ENCODE assay signal across 17 cellular contexts in genomic region chr3:196128172-196128843, GRCh38.
DNase-seq lines count a peak whose midpoint lies in the region; ATAC-seq and TF ChIP-seq lines count a peak whose summit lies in the region.
"Had no signal": no experiment of that assay in that cellular context is flagged by ENCODE, and none has a peak within 500 bp of the region (broad histone marks: within the 10 kb centered on the region; RNA-seq: fewer than 3 reads in every experiment).

No MANE protein-coding gene starts in this region.

- peak overlapping the region; percentile 29 for H3K4me3 ChIP-seq in Loucy (ENCODE audit: low read length, poor library complexity, severe bottlenecking)
- H3K4me3 ChIP-seq: SJCRH30 had no signal

- POLR2A ChIA-PET in HEK293T (lab: Yijun Ruan, JAX) = no interaction called here

- 0 out of 2 replicates have a peak, but pooled peaks cover 6% of the 10 kb centered on the region for H3F3A ChIP-seq in Loucy (ENCODE audit: low read depth)

- H3K36me3 ChIP-seq in Loucy (ENCODE audit: insufficient read depth, low read length) = no peaks in the 10 kb centered on the region
- H3K36me3 ChIP-seq: SJCRH30 had no signal

- H3K9me2 ChIP-seq in Loucy (replicated peaks; ENCODE audit: low read depth, low read length) = no peaks in the 10 kb centered on the region

- H3K9me3 ChIP-seq in Loucy (ENCODE audit: insufficient read depth, low read depth, low read length) = no peaks in the 10 kb centered on the region
- H3K9me3 ChIP-seq: SJCRH30 had no signal

- no peak for DNase-seq in activated naive CD4-positive, alpha-beta T cell treated with anti-CD3 and anti-CD28 coated beads, Interleukin-2, amount 10 ng/mL, durations not matched to agents 7 days and 5 days
- no peak for DNase-seq in activated naive CD4-positive, alpha-beta T cell treated with anti-CD3 and anti-CD28 coated beads, Interleukin-2, amount 50 U/mL, for 16 hours
- DNase-seq in effector memory CD8-positive, alpha-beta T cell = no peak
- no peak for DNase-seq in stimulated activated effector memory CD8-positive, alpha-beta T cell treated with anti-CD3 and anti-CD28 coated beads, Interleukin-12 subunit alpha, Interleukin-12 subunit beta, amount 100 ng/mL, for 72 hours (ENCODE audit: low spot score in 2 of 2)
- DNase-seq in HEK293T (ENCODE audit: extremely low spot score) = no peak
- DNase-seq: CD4-positive, CD25-positive, alpha-beta regulatory T cell; EL; H9; NCI-H1436; NCI-H2081; NCI-H510A; NCI-H774; PC-3; SJCRH30 had no signal

- peak overlapping the region; percentile 65 for H3K4me2 ChIP-seq in Loucy (ENCODE audit: low read depth, low read length, poor library complexity, severe bottlenecking)

- CTCF ChIA-PET in activated naive CD4-positive, alpha-beta T cell treated with anti-CD3 and anti-CD28 coated beads, Interleukin-2, amount 10 ng/mL, durations not matched to agents 7 days and 5 days (lab: Charles Lee) = interaction anchor here (1.6 kb wide), 1 partner anchor 55 kb away, joined by 5 read pairs; no protein-coding TSS in a partner anchor
- CTCF ChIA-PET in HEK293T (lab: Yijun Ruan, JAX) = no interaction called here

- H4K20me1 ChIP-seq in Loucy (ENCODE audit: insufficient read depth, low read length, poor library complexity, severe bottlenecking) = no peaks in the 10 kb centered on the region

- peaks cover 25% of the 10 kb centered on the region for H3K4me1 Mint-ChIP-seq in activated naive CD4-positive, alpha-beta T cell treated with anti-CD3 and anti-CD28 coated beads, Interleukin-2, amount 10 ng/mL, durations not matched to agents 7 days and 5 days
- peaks cover 21 to 24% of the 10 kb centered on the region in 2 donors for H3K4me1 Mint-ChIP-seq in effector memory CD8-positive, alpha-beta T cell (ENCODE audit: low read depth in 2 of 2)
- peaks cover 16% of the 10 kb centered on the region for H3K4me1 Mint-ChIP-seq in stimulated activated effector memory CD8-positive, alpha-beta T cell treated with anti-CD3 and anti-CD28 coated beads, Interleukin-12 subunit alpha, Interleukin-12 subunit beta, amount 100 ng/mL, for 72 hours

- H2AFZ ChIP-seq in Loucy (ENCODE audit: low read length) = no peak overlapping the region

- peaks cover 5% of the 10 kb centered on the region for H3K9me3 Mint-ChIP-seq in activated naive CD4-positive, alpha-beta T cell treated with anti-CD3 and anti-CD28 coated beads, Interleukin-2, amount 10 ng/mL, durations not matched to agents 7 days and 5 days
- H3K9me3 Mint-ChIP-seq in effector memory CD8-positive, alpha-beta T cell = no peaks in the 10 kb centered on the region
- H3K9me3 Mint-ChIP-seq in stimulated activated effector memory CD8-positive, alpha-beta T cell treated with anti-CD3 and anti-CD28 coated beads, Interleukin-12 subunit alpha, Interleukin-12 subunit beta, amount 100 ng/mL, for 72 hours = no peaks in the 10 kb centered on the region
- H3K9me3 Mint-ChIP-seq: CD4-positive, CD25-positive, alpha-beta regulatory T cell; IgD-negative memory B cell had no signal

- peaks cover 5% of the 10 kb centered on the region for H3K36me3 Mint-ChIP-seq in activated naive CD4-positive, alpha-beta T cell treated with anti-CD3 and anti-CD28 coated beads, Interleukin-2, amount 10 ng/mL, durations not matched to agents 7 days and 5 days
- H3K36me3 Mint-ChIP-seq in effector memory CD8-positive, alpha-beta T cell (ENCODE audit: insufficient read depth) = no peaks in the 10 kb centered on the region
- H3K36me3 Mint-ChIP-seq in stimulated activated effector memory CD8-positive, alpha-beta T cell treated with anti-CD3 and anti-CD28 coated beads, Interleukin-12 subunit alpha, Interleukin-12 subunit beta, amount 100 ng/mL, for 72 hours = no peaks in the 10 kb centered on the region
- H3K36me3 Mint-ChIP-seq: CD4-positive, CD25-positive, alpha-beta regulatory T cell had no signal

- H3K4me1 ChIP-seq in Loucy (ENCODE audit: insufficient read depth, low read length, poor library complexity, severe bottlenecking) = peaks cover 39% of the 10 kb centered on the region
- H3K4me1 ChIP-seq: SJCRH30 had no signal

- no peaks in the 10 kb centered on the region for H3K27me3 ChIP-seq in Loucy (ENCODE audit: insufficient read depth, low read length, poor library complexity, severe bottlenecking)
- H3K27me3 ChIP-seq: SJCRH30 had no signal

- no peak overlapping the region for H3K4me3 Mint-ChIP-seq in activated naive CD4-positive, alpha-beta T cell treated with anti-CD3 and anti-CD28 coated beads, Interleukin-2, amount 10 ng/mL, durations not matched to agents 7 days and 5 days
- no peak overlapping the region for H3K4me3 Mint-ChIP-seq in effector memory CD8-positive, alpha-beta T cell
- H3K4me3 Mint-ChIP-seq in stimulated activated effector memory CD8-positive, alpha-beta T cell treated with anti-CD3 and anti-CD28 coated beads, Interleukin-12 subunit alpha, Interleukin-12 subunit beta, amount 100 ng/mL, for 72 hours = no peak overlapping the region
- H3K4me3 Mint-ChIP-seq: H9 had no signal

- H3K27me3 Mint-ChIP-seq in activated naive CD4-positive, alpha-beta T cell treated with anti-CD3 and anti-CD28 coated beads, Interleukin-2, amount 10 ng/mL, durations not matched to agents 7 days and 5 days = peaks cover 12% of the 10 kb centered on the region
- no peaks in the 10 kb centered on the region for H3K27me3 Mint-ChIP-seq in effector memory CD8-positive, alpha-beta T cell
- H3K27me3 Mint-ChIP-seq: CD4-positive, CD25-positive, alpha-beta regulatory T cell; IgD-negative memory B cell had no signal

- peaks cover 17% of the 10 kb centered on the region for H3K79me2 ChIP-seq in Loucy (ENCODE audit: insufficient read depth, low read length)

- H3K27ac Mint-ChIP-seq in activated naive CD4-positive, alpha-beta T cell treated with anti-CD3 and anti-CD28 coated beads, Interleukin-2, amount 10 ng/mL, durations not matched to agents 7 days and 5 days = peak overlapping the region; percentile 87
- H3K27ac Mint-ChIP-seq in effector memory CD8-positive, alpha-beta T cell = peak overlapping the region; percentile 90 to 92
- H3K27ac Mint-ChIP-seq in stimulated activated effector memory CD8-positive, alpha-beta T cell treated with anti-CD3 and anti-CD28 coated beads, Interleukin-12 subunit alpha, Interleukin-12 subunit beta, amount 100 ng/mL, for 72 hours = peak overlapping the region; percentile 89

- no peak for TF ChIP-seq CTCF in Loucy (conservative IDR thresholded peaks at IDR 0.05; ENCODE audit: low read length)

- ATAC-seq in effector memory CD8-positive, alpha-beta T cell (replicated peaks) = no peak
- ATAC-seq in stimulated activated effector memory CD8-positive, alpha-beta T cell treated with anti-CD3 and anti-CD28 coated beads, Interleukin-12 subunit alpha, Interleukin-12 subunit beta, amount 100 ng/mL, for 72 hours = no peak
- ATAC-seq in GM21786 (IDR thresholded peaks at IDR 0.05; ENCODE audit: unreplicated experiment) = no peak
- ATAC-seq: PC-3 had no signal

- peak overlapping the region; percentile 79 for H3K9ac ChIP-seq in Loucy (ENCODE audit: low read depth, low read length, poor library complexity, severe bottlenecking)

TF ChIP-seq in HEK293T, 16 proteins besides CTCF, POLR2A, EP300 and RAD21:
- TF ChIP-seq PKNOX1 (IDR thresholded peaks at IDR 0.05) (no peak), CTBP1 (IDR thresholded peaks at IDR 0.05; ENCODE audit: borderline replicate concordance) (no peak), BHLHE40 (IDR thresholded peaks at IDR 0.05; ENCODE audit: borderline replicate concordance) (no peak), L3MBTL2 (conservative IDR thresholded peaks at IDR 0.05) (no peak), ZNF384 (IDR thresholded peaks at IDR 0.05) (no peak), LEF1 (IDR thresholded peaks at IDR 0.05; ENCODE audit: borderline replicate concordance) (no peak), HDGF (IDR thresholded peaks at IDR 0.05; ENCODE audit: borderline replicate concordance) (no peak), FOXK2 (IDR thresholded peaks at IDR 0.05) (no peak), FOXM1 (IDR thresholded peaks at IDR 0.05; ENCODE audit: borderline replicate concordance) (no peak), SP1 (IDR thresholded peaks at IDR 0.05) (no peak), NFRKB (IDR thresholded peaks at IDR 0.05) (no peak), ARNT (IDR thresholded peaks at IDR 0.05) (no peak), TARDBP (IDR thresholded peaks at IDR 0.05) (no peak), ELF4 (IDR thresholded peaks at IDR 0.05) (no peak), FOXA1 (IDR thresholded peaks at IDR 0.05) (no peak), SUZ12 (IDR thresholded peaks at IDR 0.05) (no peak)
